19 cellular contexts compared by ENCODE assay signal in genomic region chr9:136054798-136055714, GRCh38. TPM values are rescaled to one million over a fixed set of nuclear protein-coding genes. Genes with fewer than 3 reads are reported as not detected.
A peak's percentile ranks its signal among the peaks of the same experiment; 100 is the strongest.
DNase-seq lines count a peak whose midpoint lies in the region; ATAC-seq, FAIRE-seq and TF ChIP-seq lines count a peak whose summit lies in the region.
"Had no signal": no experiment of that assay in that cellular context is flagged by ENCODE, and none has a peak within 500 bp of the region (broad histone marks: within the 10 kb centered on the region; RNA-seq: fewer than 3 reads in every experiment).

No MANE protein-coding gene starts in this region.

- peak overlapping the region; percentile 2 for H3K4me3 Mint-ChIP-seq in astrocyte (ENCODE audit: unreplicated experiment)
- H3K4me3 Mint-ChIP-seq: activated CD4-positive, alpha-beta T cell treated with anti-CD3 and anti-CD28 coated beads, Interleukin-2, amount 10 ng/mL, durations not matched to agents 7 days and 5 days had no signal

- H3K9me3 Mint-ChIP-seq in astrocyte (ENCODE audit: unreplicated experiment) = no peaks in the 10 kb centered on the region
- H3K9me3 Mint-ChIP-seq: activated CD4-positive, alpha-beta T cell treated with anti-CD3 and anti-CD28 coated beads, Interleukin-2, amount 10 ng/mL, durations not matched to agents 7 days and 5 days had no signal

- H3K4me3 ChIP-seq in BLaER1 (no peak overlapping the region), astrocyte (ENCODE audit: insufficient read depth, low read depth, low read length) (no peak overlapping the region)
- H3K4me3 ChIP-seq: skin epidermis, stomach had no signal

- H3K27me3 ChIP-seq in BLaER1 (peaks cover 44% of the 10 kb centered on the region), astrocyte (ENCODE audit: insufficient read depth, low read length) (no peaks in the 10 kb centered on the region)
- H3K27me3 ChIP-seq: stomach had no signal

- no peak for FAIRE-seq in astrocyte (lab: Jason Lieb, UNC)
- FAIRE-seq: endometrium had no signal

- H3K4me2 ChIP-seq in BLaER1 (peak overlapping the region; percentile 100), astrocyte (ENCODE audit: low read length) (no peak overlapping the region)

- H4K20me1 ChIP-seq in BLaER1 (peaks cover 26% of the 10 kb centered on the region; the same call in 1 of the 2 replicates), astrocyte (ENCODE audit: insufficient read depth, low read length) (peaks cover 74% of the 10 kb centered on the region)

- H3K36me3 Mint-ChIP-seq in astrocyte (ENCODE audit: low read depth, unreplicated experiment) = no peaks in the 10 kb centered on the region

- H3K4me1 ChIP-seq in BLaER1 (peaks cover 97% of the 10 kb centered on the region), astrocyte (ENCODE audit: insufficient read depth, low read length) (peaks cover 39% of the 10 kb centered on the region)

- ATAC-seq in GM18502 (IDR thresholded peaks at IDR 0.05; ENCODE audit: poor library complexity, unreplicated experiment) = no peak
- ATAC-seq in HG03378 (IDR thresholded peaks at IDR 0.05; ENCODE audit: unreplicated experiment) = no peak

- no peaks in the 10 kb centered on the region for H3K36me3 ChIP-seq in BLaER1
- H3K36me3 ChIP-seq in astrocyte (ENCODE audit: insufficient read depth, low read length) = no peaks in the 10 kb centered on the region

- peak; percentile 30 for DNase-seq in GM13976 (ENCODE audit: low spot score)
- no peak for DNase-seq in astrocyte (ENCODE audit: low read depth)
- peak; percentile 64 for DNase-seq in mesenteric fat pad (ENCODE audit: low spot score)
- DNase-seq in NCI-H1694 (lab: John Stamatoyannopoulos, UW) = no peak
- no peak for DNase-seq in NCI-H146 (lab: John Stamatoyannopoulos, UW)
- DNase-seq: activated CD4-positive, alpha-beta T cell treated with anti-CD3 and anti-CD28 coated beads, Interleukin-2, amount 10 ng/mL, durations not matched to agents 7 days and 5 days; activated naive CD4-positive, alpha-beta T cell treated with Interleukin-2 at 50 U/mL for 16 hours; AML-193; anterior cingulate cortex; DMS 273 treated with DMSO at 0.1 percent for 48 hours; NCI-H1105 treated with DMSO at 0.1 percent for 48 hours; stomach; SW 1271; trophoblast cell had no signal

- peaks cover 23% of the 10 kb centered on the region for H3K4me1 Mint-ChIP-seq in astrocyte (ENCODE audit: low read depth, unreplicated experiment)

- peaks cover 51% of the 10 kb centered on the region for H3K79me2 ChIP-seq in astrocyte (ENCODE audit: insufficient read depth, low read length)

- TF ChIP-seq CTCF in GM13976 (IDR thresholded peaks at IDR 0.05; ENCODE audit: borderline replicate concordance, control extremely low read depth, extremely low read depth, insufficient read depth, missing control alignments) (no peak), astrocyte (IDR thresholded peaks at IDR 0.05; ENCODE audit: insufficient read depth, low read depth, low read length) (no peak)

- H2AFZ ChIP-seq in astrocyte (ENCODE audit: low read depth, low read length) = no peak overlapping the region

- H3K9me3 ChIP-seq in BLaER1 (no peaks in the 10 kb centered on the region), astrocyte (ENCODE audit: insufficient read depth, low read depth, low read length) (no peaks in the 10 kb centered on the region)
- H3K9me3 ChIP-seq: stomach had no signal

- H3K27ac ChIP-seq in BLaER1 (no peak overlapping the region), astrocyte (ENCODE audit: low read depth, low read length) (no peak overlapping the region)
- H3K27ac ChIP-seq: skin epidermis had no signal

- no peaks in the 10 kb centered on the region for H3K27me3 Mint-ChIP-seq in astrocyte (ENCODE audit: low read depth, unreplicated experiment)

- H3K27ac Mint-ChIP-seq in astrocyte (ENCODE audit: unreplicated experiment) = no peak overlapping the region
- H3K27ac Mint-ChIP-seq: activated CD4-positive, alpha-beta T cell treated with anti-CD3 and anti-CD28 coated beads, Interleukin-2, amount 10 ng/mL, durations not matched to agents 7 days and 5 days had no signal

- in situ Hi-C loops in GM13976 (cut with MboI; ENCODE audit: low sequenced_read_pairs, unreplicated experiment) = no loop called here

- H3K9ac ChIP-seq in BLaER1 (no peak overlapping the region; the same call in 1 of the 2 replicates), astrocyte (ENCODE audit: low read length) (no peak overlapping the region)

RNA-seq across cellular contexts. Expression of gene NACC2, which starts 40.0 kb away (rescaled TPM):
- 31.3 and 34.0 TPM in 2 replicates for total RNA-seq in astrocyte
- 41.4 TPM for total RNA-seq in mesenteric fat pad

Comparison
In these comparisons a context has a peak if more than half of its experiments do, and no peak if none do; other contexts are left out.
1. DNase-seq: peak in GM13976 (single experiment) and mesenteric fat pad (single experiment); none in astrocyte (single experiment), NCI-H1694 (single experiment) and NCI-H146 (single experiment).